In genomic region chr7:16492513-16493062, GRCh38 we compare ENCODE assay signal across 16 cellular contexts. TPM values are rescaled to one million over a fixed set of nuclear protein-coding genes. Genes with fewer than 3 reads are reported as not detected.
DNase-seq lines count a peak whose midpoint lies in the region; ATAC-seq and TF ChIP-seq lines count a peak whose summit lies in the region.
"Had no signal": no experiment of that assay in that cellular context is flagged by ENCODE, and none has a peak within 500 bp of the region (broad histone marks: within the 10 kb centered on the region; RNA-seq: fewer than 3 reads in every experiment).

No MANE protein-coding gene starts in this region.

- H3K4me2 ChIP-seq in smooth muscle cell, result peak overlapping the region; percentile 40

- peak overlapping the region; percentile 8 for H3K9ac ChIP-seq in smooth muscle cell (ENCODE audit: low read depth)

- no peak overlapping the region for H3K27ac Mint-ChIP-seq in activated CD4-positive, alpha-beta T cell treated with anti-CD3 and anti-CD28 coated beads, Interleukin-2, amount 10 ng/mL, durations not matched to agents 24 days and 14 days
- H3K27ac Mint-ChIP-seq in T-helper 2 cell treated with Interferon-gamma antibody and Interleukin-4, amounts not matched to agents 5 μg/mL and 100 μg/mL, for 36 hours, result peak overlapping the region; percentile 68

- DNase-seq in activated CD4-positive, alpha-beta T cell treated with anti-CD3 and anti-CD28 coated beads, Interleukin-2, amount 10 ng/mL, durations not matched to agents 24 days and 14 days, result peak; percentile 50
- DNase-seq in activated CD4-positive, alpha-beta T cell treated with anti-CD3 and anti-CD28 coated beads, Interleukin-2, amount 50 U/mL, for 4 hours, result no peak
- DNase-seq in T-helper 2 cell treated with Interferon-gamma antibody and Interleukin-4, amounts not matched to agents 5 μg/mL and 100 μg/mL, for 36 hours (ENCODE audit: low spot score), result no peak
- DNase-seq in fibroblast of the aortic adventitia (ENCODE audit: low read depth), result peak; percentile 55
- DNase-seq in smooth muscle cell (lab: John Stamatoyannopoulos, UW; ENCODE audit: unreplicated experiment), result no peak
- DNase-seq in AG08395 (ENCODE audit: low spot score), result no peak
- no peak for DNase-seq in amniotic stem cell (lab: John Stamatoyannopoulos, UW)
- DNase-seq: activated CD8-positive, alpha-beta memory T cell treated with anti-CD3 and anti-CD28 coated beads, Interleukin-2, amount 50 U/mL, for 4 hours; GDM1; MV-4-11; NCI-H774; trophoblast cell had no signal

- no peaks in the 10 kb centered on the region for H3K9me3 ChIP-seq in smooth muscle cell (replicated peaks; ENCODE audit: low read depth)

- H3K4me1 ChIP-seq in smooth muscle cell (ENCODE audit: low read depth), result peaks cover 7% of the 10 kb centered on the region

- H3K79me2 ChIP-seq in smooth muscle cell (ENCODE audit: low read depth), result no peaks in the 10 kb centered on the region

- H3K4me3 ChIP-seq in fibroblast of the aortic adventitia (ENCODE audit: low read depth, low read length) (no peak overlapping the region), smooth muscle cell (no peak overlapping the region)
- H3K4me3 ChIP-seq: cardiac muscle cell had no signal

- no peaks in the 10 kb centered on the region for H3K27me3 ChIP-seq in smooth muscle cell (ENCODE audit: low read depth)
- H3K27me3 ChIP-seq: cardiac muscle cell had no signal

- H3K9me3 Mint-ChIP-seq in activated CD4-positive, alpha-beta T cell treated with anti-CD3 and anti-CD28 coated beads, Interleukin-2, amount 10 ng/mL, durations not matched to agents 24 days and 14 days, result no peaks in the 10 kb centered on the region
- no peaks in the 10 kb centered on the region for H3K9me3 Mint-ChIP-seq in T-helper 2 cell treated with Interferon-gamma antibody and Interleukin-4, amounts not matched to agents 5 μg/mL and 100 μg/mL, for 36 hours

- H3K4me3 Mint-ChIP-seq in activated CD4-positive, alpha-beta T cell treated with anti-CD3 and anti-CD28 coated beads, Interleukin-2, amount 10 ng/mL, durations not matched to agents 24 days and 14 days, result no peak overlapping the region
- no peak overlapping the region for H3K4me3 Mint-ChIP-seq in T-helper 2 cell treated with Interferon-gamma antibody and Interleukin-4, amounts not matched to agents 5 μg/mL and 100 μg/mL, for 36 hours

- H2AFZ ChIP-seq in smooth muscle cell (ENCODE audit: low read depth), result peak overlapping the region; percentile 79

- intact Hi-C loops in activated CD4-positive, alpha-beta T cell treated with anti-CD3 and anti-CD28 coated beads, Interleukin-2, amount 10 ng/mL, durations not matched to agents 24 days and 14 days (cut with micrococcal nuclease), result no loop called here

- no peaks in the 10 kb centered on the region for H4K20me1 ChIP-seq in smooth muscle cell (ENCODE audit: low read depth)

- H3K27ac ChIP-seq in smooth muscle cell (ENCODE audit: low read depth), result peak overlapping the region; percentile 60
- H3K27ac ChIP-seq: cardiac muscle cell had no signal

- no peaks in the 10 kb centered on the region for H3K36me3 Mint-ChIP-seq in activated CD4-positive, alpha-beta T cell treated with anti-CD3 and anti-CD28 coated beads, Interleukin-2, amount 10 ng/mL, durations not matched to agents 24 days and 14 days (ENCODE audit: low read depth)
- H3K36me3 Mint-ChIP-seq in T-helper 2 cell treated with Interferon-gamma antibody and Interleukin-4, amounts not matched to agents 5 μg/mL and 100 μg/mL, for 36 hours (ENCODE audit: low read depth), result no peaks in the 10 kb centered on the region

- WGBS in smooth muscle cell (ENCODE audit: low lambda C conversion rate), result 30% methylated on average over 3 of the region's 3 CpGs

- peaks cover 4% of the 10 kb centered on the region for H3K4me1 Mint-ChIP-seq in activated CD4-positive, alpha-beta T cell treated with anti-CD3 and anti-CD28 coated beads, Interleukin-2, amount 10 ng/mL, durations not matched to agents 24 days and 14 days
- peaks cover 7% of the 10 kb centered on the region for H3K4me1 Mint-ChIP-seq in T-helper 2 cell treated with Interferon-gamma antibody and Interleukin-4, amounts not matched to agents 5 μg/mL and 100 μg/mL, for 36 hours (ENCODE audit: low read depth)

- peaks cover 3% of the 10 kb centered on the region for H3K27me3 Mint-ChIP-seq in activated CD4-positive, alpha-beta T cell treated with anti-CD3 and anti-CD28 coated beads, Interleukin-2, amount 10 ng/mL, durations not matched to agents 24 days and 14 days
- no peaks in the 10 kb centered on the region for H3K27me3 Mint-ChIP-seq in T-helper 2 cell treated with Interferon-gamma antibody and Interleukin-4, amounts not matched to agents 5 μg/mL and 100 μg/mL, for 36 hours (ENCODE audit: low read depth)

- TF ChIP-seq CTCF in fibroblast of the aortic adventitia (IDR thresholded peaks at IDR 0.05; ENCODE audit: insufficient read depth, low read length) (no peak), smooth muscle cell (IDR thresholded peaks at IDR 0.05; ENCODE audit: borderline replicate concordance, insufficient read depth, poor library complexity, severe bottlenecking) (no peak)

- no peak for ATAC-seq in GM19395 (IDR thresholded peaks at IDR 0.05; ENCODE audit: unreplicated experiment)

- no peaks in the 10 kb centered on the region for H3K36me3 ChIP-seq in smooth muscle cell (ENCODE audit: low read depth)
- H3K36me3 ChIP-seq: cardiac muscle cell had no signal

- H3F3A ChIP-seq in smooth muscle cell (ENCODE audit: low read depth), result no peaks in the 10 kb centered on the region

RNA-seq across cellular contexts. Expression of gene SOSTDC1, which starts 27.1 kb away (rescaled TPM):
- total RNA-seq in activated CD4-positive, alpha-beta T cell treated with anti-CD3 and anti-CD28 coated beads, Interleukin-2, amount 10 ng/mL, durations not matched to agents 24 days and 14 days, result not detected in 2 replicates
- total RNA-seq in fibroblast of the aortic adventitia (ENCODE audit: low replicate concordance) (0.36 TPM in 1 of 2 replicates, not detected in the other), smooth muscle cell (0.45 and 1.9 TPM in 2 replicates)
- 0.35 TPM in 1 of 2 replicates, not detected in the other for polyA plus RNA-seq in smooth muscle cell
- total RNA-seq: pulmonary artery endothelial cell had no signal

RNA-seq across cellular contexts. Expression of gene LRRC72, which starts 34.0 kb away (rescaled TPM):
- total RNA-seq in activated CD4-positive, alpha-beta T cell treated with anti-CD3 and anti-CD28 coated beads, Interleukin-2, amount 10 ng/mL, durations not matched to agents 24 days and 14 days, result not detected in 2 replicates
- total RNA-seq in fibroblast of the aortic adventitia (ENCODE audit: low replicate concordance) (not detected in 2 replicates), smooth muscle cell (not detected in 2 replicates)
- polyA plus RNA-seq in smooth muscle cell, result not detected in 2 replicates
- total RNA-seq: cardiac muscle cell, lower leg skin, pulmonary artery endothelial cell had no signal
- polyA plus RNA-seq: cardiac muscle cell had no signal

Comparison
In these comparisons a context has a peak if more than half of its experiments do, and no peak if none do; other contexts are left out.
1. DNase-seq: peak in activated CD4-positive, alpha-beta T cell treated with anti-CD3 and anti-CD28 coated beads, Interleukin-2, amount 10 ng/mL, durations not matched to agents 24 days and 14 days (single experiment) and fibroblast of the aortic adventitia (single experiment); none in activated CD4-positive, alpha-beta T cell treated with anti-CD3 and anti-CD28 coated beads, Interleukin-2, amount 50 U/mL, for 4 hours (0 of 2), T-helper 2 cell treated with Interferon-gamma antibody and Interleukin-4, amounts not matched to agents 5 μg/mL and 100 μg/mL, for 36 hours (single experiment), smooth muscle cell (single experiment), AG08395 (single experiment) and amniotic stem cell (single experiment).